In the genomic region with DNA sequence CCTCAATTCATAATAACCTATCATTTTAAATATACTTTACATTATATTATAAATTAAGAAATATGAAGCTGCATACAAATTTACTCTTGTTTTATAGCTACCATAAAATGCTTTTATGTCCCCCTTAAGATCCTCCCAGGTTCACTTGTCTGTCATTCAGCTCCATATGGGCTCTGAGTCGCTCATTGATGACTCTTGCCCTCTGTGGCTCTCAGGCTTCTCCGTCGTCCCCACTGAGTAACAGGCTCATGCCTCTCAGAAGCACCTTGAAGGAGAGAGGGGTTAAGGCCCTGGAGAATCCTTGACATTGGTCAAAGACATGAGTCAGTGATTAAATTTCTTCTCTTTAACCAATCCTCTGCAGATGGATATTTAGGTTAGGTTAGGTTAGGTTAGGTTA, we compare ENCODE assay signal across 20 cellular contexts. TPM values are rescaled to one million over a fixed set of nuclear protein-coding genes. Genes with fewer than 3 reads are reported as not detected.
A peak's percentile ranks its signal among the peaks of the same experiment; 100 is the strongest.
DNase-seq lines count a peak whose midpoint lies in the region; ATAC-seq, FAIRE-seq and TF ChIP-seq lines count a peak whose summit lies in the region.
"Had no signal": no experiment of that assay in that cellular context is flagged by ENCODE, and none has a peak within 500 bp of the region (broad histone marks: within the 10 kb centered on the region; RNA-seq: fewer than 3 reads in every experiment).

No MANE protein-coding gene starts in this region.

- no peak overlapping the region for H2BK120ac ChIP-seq in H1 (replicated peaks; ENCODE audit: low read depth, low read length)

- H3K79me2 ChIP-seq in H1 (ENCODE audit: control insufficient read depth in 1 of 2, insufficient read depth in 2 of 2, low read length in 2 of 2), result no peaks in the 10 kb centered on the region

- WGBS in H1 (ENCODE audit: extremely low coverage in 1 of 2, insufficient coverage in 1 of 2, insufficient read length in 1 of 2, insufficient replicate concordance in 2 of 2, low coverage in 1 of 2, low lambda C conversion rate in 2 of 2, missing lambda C conversion rate in 1 of 2), 2 experiments, result 79% methylated on average over 3 of the region's 3 CpGs; no CpG with 5 or more reads in 1 of the 2 experiments
- WGBS in right cardiac atrium, result 67% methylated on average over 3 of the region's 3 CpGs

- H4K91ac ChIP-seq in H1 (replicated peaks; ENCODE audit: insufficient read length, low read length), result no peak overlapping the region

- H3K18ac ChIP-seq in H1 (ENCODE audit: extremely low read depth, low read length), result no peak overlapping the region

- peak overlapping the region; percentile 26; the same call in 1 of the 2 replicates for H2AFZ ChIP-seq in H1 (ENCODE audit: low read length)
- H2AFZ ChIP-seq: GM23248 had no signal

- no peak overlapping the region for H4K8ac ChIP-seq in H1 (ENCODE audit: extremely low read depth, insufficient read depth, low read length)

- H2BK5ac ChIP-seq in H1 (ENCODE audit: low read depth, low read length), result no peak overlapping the region

- no peak for FAIRE-seq in H1 (lab: Jason Lieb, UNC)
- FAIRE-seq: RCC 7860 had no signal

- H4K5ac ChIP-seq in H1 (ENCODE audit: insufficient read length, low read depth, low read length), result no peak overlapping the region

- H3K4me1 ChIP-seq in ES-I3 (ENCODE audit: insufficient read depth, low read length), result peaks cover 4% of the 10 kb centered on the region
- H3K4me1 ChIP-seq in H1 (replicated peaks in 1 of 4; ENCODE audit: control insufficient read depth in 3 of 4, insufficient read depth in 4 of 4, low read length in 3 of 4), result peaks cover 0 to 4% (median 2%) of the 10 kb centered on the region in 4 experiments; a peak in 3 of 7 replicates
- H3K4me1 ChIP-seq in right cardiac atrium (ENCODE audit: control insufficient read depth, insufficient read depth, low read length), result no peaks in the 10 kb centered on the region
- H3K4me1 ChIP-seq: BE2C had no signal

- H3K23ac ChIP-seq in H1 (ENCODE audit: insufficient read length), result no peak overlapping the region

- H3K4ac ChIP-seq in H1 (replicated peaks; ENCODE audit: insufficient read length, low read depth, low read length), result no peak overlapping the region

- no peak for TF ChIP-seq POLR2A in H1 (IDR thresholded peaks at IDR 0.05; ENCODE audit: control extremely low read depth in 1 of 2, low read depth in 2 of 2, low read length in 2 of 2)

- H2AK5ac ChIP-seq in H1 (ENCODE audit: low read depth, low read length), result no peak overlapping the region

- H3K79me1 ChIP-seq in H1 (ENCODE audit: low read depth, low read length), result no peaks in the 10 kb centered on the region

- no peak for TF ChIP-seq CTCF in H1 (IDR thresholded peaks at IDR 0.05; ENCODE audit: control extremely low read depth in 1 of 3, insufficient read depth in 1 of 3, low read depth in 1 of 3, low read length in 3 of 3)
- no peak for TF ChIP-seq CTCF in brain microvascular endothelial cell (IDR thresholded peaks at IDR 0.05; ENCODE audit: low read depth, low read length, missing control alignments)

- H3K9ac ChIP-seq in ES-I3 (ENCODE audit: low read depth, low read length) (peak overlapping the region; percentile 15; the same call in 1 of the 2 replicates), H1 (replicated peaks in 1 of 4; ENCODE audit: extremely low read depth in 1 of 4, low read depth in 3 of 4, low read length in 3 of 4) (no peak overlapping the region)
- H3K9ac ChIP-seq: GM23248, KMS-11, SK-N-SH had no signal

- H3K27ac ChIP-seq in H1 (ENCODE audit: low read depth, low read length), result no peak overlapping the region
- H3K27ac ChIP-seq in brain microvascular endothelial cell, result no peak overlapping the region
- no peak overlapping the region for H3K27ac ChIP-seq in right cardiac atrium (ENCODE audit: low read length)
- H3K27ac ChIP-seq: 22Rv1, GM23248, KMS-11 had no signal

- intact Hi-C loops in right cardiac atrium (cut with DNase I), result no loop called here

- no peak overlapping the region for H2BK20ac ChIP-seq in H1 (ENCODE audit: low read length)

- no peaks in the 10 kb centered on the region for H3K23me2 ChIP-seq in H1 (ENCODE audit: low read depth, low read length)

- no peak overlapping the region for H3K14ac ChIP-seq in H1 (ENCODE audit: insufficient read length)

- H3K4me3 ChIP-seq in H1 (ENCODE audit: extremely low read depth in 1 of 4, insufficient read depth in 2 of 4, low read depth in 3 of 4, low read length in 4 of 4) (no peak overlapping the region), brain microvascular endothelial cell (ENCODE audit: low read depth, low read length) (no peak overlapping the region), right cardiac atrium (ENCODE audit: low read length) (no peak overlapping the region)
- H3K4me3 ChIP-seq: GM23248, HAP-1 had no signal

- H3K4me2 ChIP-seq in H1 (ENCODE audit: insufficient read depth in 1 of 2, low read depth in 2 of 2, low read length in 2 of 2), result no peak overlapping the region
- H3K4me2 ChIP-seq: KMS-11, SK-N-SH had no signal

- peak; percentile 20 for DNase-seq in NCI-H2227 (lab: John Stamatoyannopoulos, UW; ENCODE audit: unreplicated experiment)
- DNase-seq in NCI-H2227 treated with DMSO at 0.1 percent for 48 hours (lab: John Stamatoyannopoulos, UW), result no peak
- DNase-seq in NCI-H82 treated with DMSO at 0.1 percent for 48 hours (lab: John Stamatoyannopoulos, UW; ENCODE audit: unreplicated experiment), result peak; percentile 82
- no peak for DNase-seq in H1 (ENCODE audit: low read depth in 1 of 2, low spot score in 2 of 2)
- DNase-seq in brain microvascular endothelial cell, result no peak
- DNase-seq in right cardiac atrium, result no peak
- DNase-seq: BE2C, Calu3, DMS153, DND-41, GM23248, IMR-90, MM.1S, NCI-H2029, SK-N-SH had no signal

- H4K20me1 ChIP-seq in H1 (replicated peaks in 1 of 2; ENCODE audit: control insufficient read depth in 1 of 2, insufficient read depth in 2 of 2, low read length in 2 of 2), result no peaks in the 10 kb centered on the region

- in situ Hi-C loops in brain microvascular endothelial cell (cut with HindIII; ENCODE audit: low pct_ligation_motif_present, low sequenced_read_pairs), result no loop called here

- H3K36me3 ChIP-seq in ES-I3 (ENCODE audit: insufficient read depth, low read length), result no peaks in the 10 kb centered on the region
- H3K36me3 ChIP-seq in H1 (ENCODE audit: control insufficient read depth in 2 of 4, insufficient read depth in 4 of 4, low read length in 3 of 4), result no peaks in the 10 kb centered on the region
- no peaks in the 10 kb centered on the region for H3K36me3 ChIP-seq in brain microvascular endothelial cell (replicated peaks)
- H3K36me3 ChIP-seq: BE2C, HAP-1 had no signal

- TF ChIP-seq RAD21 in H1 (IDR thresholded peaks at IDR 0.05 in 1 of 2, conservative IDR thresholded peaks at IDR 0.05 in 1 of 2; ENCODE audit: low read depth in 2 of 2, low read length in 2 of 2), result no peak

- POLR2A ChIA-PET in H1 (lab: Charles Lee; ENCODE audit: partially characterized antibody), result interaction anchor here (0.6 to 0.7 kb wide), 2 partner anchors 73 to 121 kb away, joined by 3 read pairs; no protein-coding TSS in a partner anchor

- no peak for ATAC-seq in right cardiac atrium

- no peak overlapping the region for H2BK12ac ChIP-seq in H1 (ENCODE audit: low read depth, low read length)

- CTCF ChIA-PET in H1 (lab: Charles Lee; ENCODE audit: partially characterized antibody), result interaction anchor here (0.7 to 1.0 kb wide), 2 partner anchors 31 to 85 kb away, joined by 3 to 4 read pairs; no protein-coding TSS in a partner anchor

- H3K9me3 ChIP-seq in ES-I3 (ENCODE audit: control insufficient read depth, insufficient read depth, low read length), result no peaks in the 10 kb centered on the region
- no peaks in the 10 kb centered on the region for H3K9me3 ChIP-seq in H1 (ENCODE audit: insufficient read depth in 2 of 2, low read depth in 1 of 2, low read length in 1 of 2)
- H3K9me3 ChIP-seq in right cardiac atrium (ENCODE audit: control insufficient read depth, low read length), result no peaks in the 10 kb centered on the region
- H3K9me3 ChIP-seq: BE2C, HAP-1, SK-N-SH had no signal

- H3K56ac ChIP-seq in H1 (replicated peaks; ENCODE audit: insufficient read length, low read depth, low read length), result no peak overlapping the region

- no peaks in the 10 kb centered on the region for H3K27me3 ChIP-seq in H1 (replicated peaks in 1 of 4; ENCODE audit: control insufficient read depth in 3 of 4, extremely low read depth in 1 of 4, insufficient read depth in 3 of 4, low read length in 3 of 4)
- no peaks in the 10 kb centered on the region for H3K27me3 ChIP-seq in brain microvascular endothelial cell (replicated peaks)
- H3K27me3 ChIP-seq in right cardiac atrium (ENCODE audit: control insufficient read depth, insufficient read depth), result no peaks in the 10 kb centered on the region
- H3K27me3 ChIP-seq: BE2C had no signal

- TF ChIP-seq EP300 in H1 (IDR thresholded peaks at IDR 0.05; ENCODE audit: borderline replicate concordance in 1 of 2, low read depth in 2 of 2, low read length in 2 of 2), result no peak

- no peak overlapping the region for H2BK15ac ChIP-seq in H1 (ENCODE audit: low read length)

TF ChIP-seq in H1, 55 proteins besides CTCF, POLR2A, EP300 and RAD21:
- TF ChIP-seq FOSL1 (IDR thresholded peaks at IDR 0.05; ENCODE audit: insufficient read depth, low read depth, low read length), result no peak
- TF ChIP-seq RXRA (IDR thresholded peaks at IDR 0.05; ENCODE audit: insufficient read depth, low read depth, low read length), result no peak
- TF ChIP-seq CREB1 (IDR thresholded peaks at IDR 0.05), result 0 out of 2 replicates have a peak, but pooled peaks have one; percentile 34

RNA-seq across cellular contexts. Expression of gene MCM6, which starts 6.2 kb away (rescaled TPM):
- total RNA-seq in H1 (2021; fragmentation: NEBNext Ultra II Directional; extraction: Animal tissue kit (Norgen Biotek cat#: 25700)), result 132 and 134 TPM in 2 replicates
- polyA plus RNA-seq in H1 (2011; rRNA removed) (42.3 and 60.2 TPM in 2 replicates), right cardiac atrium (2.5 TPM)
- polyA plus RNA-seq in H1 (2011; cell fraction: cytosol; rRNA removed), result 75.4 TPM
- polyA plus RNA-seq in H1 (2011; cell fraction: nucleus; rRNA removed), result 35.6 TPM
- polyA plus RNA-seq in H1 (2012, experiment 1 of 2), result 89.0 to 133 TPM (median 103 TPM) in 4 replicates
- 9.6 TPM for polyA plus RNA-seq in H1 (2012, experiment 2 of 2)
- 66.7 TPM for polyA plus RNA-seq in H1 (2013, experiment 1 of 2)
- polyA plus RNA-seq in H1 (2013, experiment 2 of 2), result 65.1 TPM
- polyA minus RNA-seq in H1 (2011; rRNA and poly(A)+ RNA removed), result 133 and 159 TPM in 2 replicates
- polyA minus RNA-seq in H1 (2011; cell fraction: cytosol; rRNA and poly(A)+ RNA removed), result 65.2 TPM
- 63.7 TPM for polyA minus RNA-seq in H1 (2011; cell fraction: nucleus; rRNA and poly(A)+ RNA removed)
- total RNA-seq in right cardiac atrium, result 1 to 10 TPM; 5.1 to 5.8 (median 5.4) TPM

RNA-seq across cellular contexts. Expression of gene LCT, which starts 45.4 kb away (rescaled TPM):
- total RNA-seq in H1 (2021; fragmentation: NEBNext Ultra II Directional; extraction: Animal tissue kit (Norgen Biotek cat#: 25700)), result 0.06 and 0.11 TPM in 2 replicates
- polyA plus RNA-seq in H1 (2011; rRNA removed) (0.03 TPM in 1 of 2 replicates, not detected in the other), right cardiac atrium (not detected)
- polyA plus RNA-seq in H1 (2011; cell fraction: cytosol; rRNA removed), result not detected
- 0.04 TPM for polyA plus RNA-seq in H1 (2011; cell fraction: nucleus; rRNA removed)
- not detected in 4 replicates for polyA plus RNA-seq in H1 (2012, experiment 1 of 2)
- not detected for polyA plus RNA-seq in H1 (2012, experiment 2 of 2)
- polyA plus RNA-seq in H1 (2013, experiment 1 of 2), result 0.02 TPM
- 0.02 TPM for polyA plus RNA-seq in H1 (2013, experiment 2 of 2)
- polyA minus RNA-seq in H1 (2011; rRNA and poly(A)+ RNA removed), result 0.05 and 0.06 TPM in 2 replicates
- not detected for polyA minus RNA-seq in H1 (2011; cell fraction: cytosol; rRNA and poly(A)+ RNA removed)
- 0.20 TPM for polyA minus RNA-seq in H1 (2011; cell fraction: nucleus; rRNA and poly(A)+ RNA removed)
- total RNA-seq in right cardiac atrium, result not detected
- polyA plus RNA-seq: GM23248, IMR-90, SK-N-SH had no signal

Comparison
In these comparisons a context has a peak if more than half of its experiments do, and no peak if none do; other contexts are left out.
1. DNase-seq: peak in NCI-H2227 (single experiment) and NCI-H82 treated with DMSO at 0.1 percent for 48 hours (single experiment); none in NCI-H2227 treated with DMSO at 0.1 percent for 48 hours (single experiment), H1 (0 of 2), brain microvascular endothelial cell (single experiment) and right cardiac atrium (0 of 3).
2. RNA of gene MCM6, which starts 6.2 kb away (total RNA-seq): 132 to 134 TPM in H1; 5.1 to 5.8 TPM in right cardiac atrium; every median in the first group is over 10 times any median in the second.